Comparison of ENCODE assay signal across 24 cellular contexts in the genomic region with DNA sequence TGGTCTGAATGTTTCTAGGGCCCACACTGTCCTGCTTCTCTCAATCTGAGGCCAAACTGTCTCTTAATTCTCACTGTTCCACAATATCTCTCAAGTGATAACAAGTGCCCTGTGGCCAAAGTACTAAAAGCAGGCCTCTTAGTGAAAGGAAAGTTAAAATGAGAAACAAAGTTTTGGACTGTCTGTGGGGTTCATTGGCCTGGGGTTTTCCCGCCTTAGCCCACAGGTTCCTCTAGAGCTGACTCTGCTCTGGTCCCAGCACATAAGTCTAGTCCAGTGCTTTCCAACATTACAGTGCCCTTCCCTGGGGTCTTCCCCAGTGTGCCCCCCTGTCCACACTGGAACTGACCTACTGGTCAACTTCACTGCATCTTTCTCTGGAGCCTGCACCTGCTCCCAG. TPM values are rescaled to one million over a fixed set of nuclear protein-coding genes. Genes with fewer than 3 reads are reported as not detected.
DNase-seq lines count a peak whose midpoint lies in the region; ATAC-seq and TF ChIP-seq lines count a peak whose summit lies in the region.
"Had no signal": no experiment of that assay in that cellular context is flagged by ENCODE, and none has a peak within 500 bp of the region (broad histone marks: within the 10 kb centered on the region; RNA-seq: fewer than 3 reads in every experiment).

No MANE protein-coding gene starts in this region.

- H3K9me3 Mint-ChIP-seq in CD4-positive, alpha-beta T cell = no peaks in the 10 kb centered on the region

- no peak for DNase-seq in CD4-positive, alpha-beta T cell
- no peak for DNase-seq in OCI-LY7 (ENCODE audit: low spot score)
- DNase-seq in stomach = no peak
- DNase-seq in DMS53 treated with DMSO at 0.1 percent for 48 hours (lab: John Stamatoyannopoulos, UW; ENCODE audit: unreplicated experiment) = no peak
- DNase-seq: activated CD4-positive, CD25-positive, alpha-beta regulatory T cell treated with anti-CD3 and anti-CD28 coated beads, Interleukin-2, amount 50 U/mL, for 72 hours; CD8-positive, alpha-beta memory T cell; heart left ventricle; immature natural killer cell; lower lobe of right lung; NCI-H1105; NCI-H2107; NCI-H774; PC-9; stimulated activated CD4-positive, alpha-beta T cell treated with anti-CD3 and anti-CD28 coated beads, Interleukin-1b, Interleukin-23, amount 100 ng/mL, for 48 hours had no signal

- no peak overlapping the region for H3K4me3 Mint-ChIP-seq in CD4-positive, alpha-beta T cell
- H3K4me3 Mint-ChIP-seq: CD8-positive, alpha-beta memory T cell; immature natural killer cell had no signal

- H3K79me2 ChIP-seq in OCI-LY7 (ENCODE audit: insufficient read depth, low read depth, low read length) = no peaks in the 10 kb centered on the region

- CTCF ChIA-PET in CD4-positive, alpha-beta T cell (lab: Charles Lee) = no interaction called here
- CTCF ChIA-PET in OCI-LY7 (lab: Charles Lee; ENCODE audit: unreplicated experiment) = no interaction called here

- no peak for TF ChIP-seq CTCF in CD4-positive, alpha-beta T cell (IDR thresholded peaks at IDR 0.05)
- TF ChIP-seq CTCF in OCI-LY7 (conservative IDR thresholded peaks at IDR 0.05; ENCODE audit: low read length) (no peak), stomach (IDR thresholded peaks at IDR 0.05) (no peak)

- H3K27ac Mint-ChIP-seq in CD4-positive, alpha-beta T cell = no peak overlapping the region
- H3K27ac Mint-ChIP-seq: CD8-positive, alpha-beta memory T cell; immature natural killer cell had no signal

- no peak overlapping the region for H3K4me2 ChIP-seq in OCI-LY7 (ENCODE audit: low read length)
- H3K4me2 ChIP-seq: PC-9 had no signal

- WGBS in stomach, 5 donors = 82 to 100% (median 85%) methylated on average over 1 of the region's 1 CpG

- H3K4me1 Mint-ChIP-seq in CD4-positive, alpha-beta T cell (ENCODE audit: low read depth) = no peaks in the 10 kb centered on the region
- H3K4me1 Mint-ChIP-seq: CD8-positive, alpha-beta memory T cell; immature natural killer cell had no signal

- no peaks in the 10 kb centered on the region for H4K20me1 ChIP-seq in OCI-LY7 (ENCODE audit: insufficient read depth, low read length)

- no peaks in the 10 kb centered on the region for H3K9me2 ChIP-seq in OCI-LY7 (ENCODE audit: insufficient read depth, low read length)

- no peaks in the 10 kb centered on the region for H3K36me3 Mint-ChIP-seq in CD4-positive, alpha-beta T cell (ENCODE audit: low read depth)
- H3K36me3 Mint-ChIP-seq: CD8-positive, alpha-beta memory T cell; immature natural killer cell had no signal

- H3K27me3 Mint-ChIP-seq in CD4-positive, alpha-beta T cell = no peaks in the 10 kb centered on the region
- H3K27me3 Mint-ChIP-seq: CD8-positive, alpha-beta memory T cell had no signal

- H3K27ac ChIP-seq in CD4-positive, alpha-beta T cell (ENCODE audit: low read depth, low read length) = no peak overlapping the region
- H3K27ac ChIP-seq in OCI-LY7 (ENCODE audit: low read depth, low read length, poor library complexity, severe bottlenecking) (no peak overlapping the region), stomach (no peak overlapping the region)
- H3K27ac ChIP-seq: esophagus muscularis mucosa, heart left ventricle, lower lobe of right lung, PC-9, SJSA1, vagina had no signal

- no peak overlapping the region for H2AFZ ChIP-seq in OCI-LY7 (ENCODE audit: low read length)
- H2AFZ ChIP-seq: PC-9 had no signal

- no peak for TF ChIP-seq POLR2A in stomach (IDR thresholded peaks at IDR 0.05)

- H3K4me1 ChIP-seq in OCI-LY7 (ENCODE audit: insufficient read depth, low read length, poor library complexity, severe bottlenecking) (no peaks in the 10 kb centered on the region), stomach (no peaks in the 10 kb centered on the region)
- H3K4me1 ChIP-seq: esophagus muscularis mucosa, heart left ventricle, lower lobe of right lung, SJSA1, vagina had no signal

- TF ChIP-seq EP300 in stomach (IDR thresholded peaks at IDR 0.05) = no peak

- no peaks in the 10 kb centered on the region for H3K9me3 ChIP-seq in CD4-positive, alpha-beta T cell (ENCODE audit: control insufficient read depth, low read length)
- H3K9me3 ChIP-seq in OCI-LY7 (ENCODE audit: low read length) (no peaks in the 10 kb centered on the region), stomach (peaks cover 0 to 5% (median 0%) of the 10 kb centered on the region in 4 donors)
- H3K9me3 ChIP-seq: esophagus muscularis mucosa, heart left ventricle, lower lobe of right lung, SJSA1, vagina had no signal

- no peaks in the 10 kb centered on the region for H3K27me3 ChIP-seq in CD4-positive, alpha-beta T cell (ENCODE audit: control insufficient read depth, insufficient read depth, low read length)
- H3K27me3 ChIP-seq in stomach = no peaks in the 10 kb centered on the region
- H3K27me3 ChIP-seq: esophagus muscularis mucosa, heart left ventricle, SJSA1, vagina had no signal

- intact Hi-C loops in CD4-positive, alpha-beta T cell (cut with DNase I, micrococcal nuclease) = no loop called here
- intact Hi-C loops in OCI-LY7 (cut with micrococcal nuclease; ENCODE audit: unreplicated experiment) (no loop called here), stomach (cut with DNase I; ENCODE audit: low total_unique reads) (no loop called here)

- ATAC-seq in GM18858 (IDR thresholded peaks at IDR 0.05; ENCODE audit: unreplicated experiment) (peak; percentile 49), GM21367 (IDR thresholded peaks at IDR 0.05; ENCODE audit: unreplicated experiment) (peak; percentile 51), HG02852 (IDR thresholded peaks at IDR 0.05; ENCODE audit: unreplicated experiment) (peak; percentile 69), HG03558 (IDR thresholded peaks at IDR 0.05; ENCODE audit: extremely low read depth, unreplicated experiment) (peak; percentile 62)
- no peak for ATAC-seq in CD4-positive, alpha-beta T cell (ENCODE audit: poor library complexity)
- ATAC-seq: heart left ventricle, lower lobe of right lung had no signal

- BruUV-seq in OCI-LY7 (replicated peaks; lab: Mats Ljungman, UMichigan) = no TSS peak

- POLR2A ChIA-PET in CD4-positive, alpha-beta T cell (lab: Charles Lee) = no interaction called here
- POLR2A ChIA-PET in OCI-LY7 (lab: Charles Lee) = no interaction called here

- H3K36me3 ChIP-seq in OCI-LY7 (ENCODE audit: insufficient read depth, low read length) (no peaks in the 10 kb centered on the region), stomach (no peaks in the 10 kb centered on the region)
- H3K36me3 ChIP-seq: esophagus muscularis mucosa, heart left ventricle, lower lobe of right lung, SJSA1, vagina had no signal

- H3K4me3 ChIP-seq in OCI-LY7 (ENCODE audit: low read depth, low read length, poor library complexity, severe bottlenecking) (no peak overlapping the region), stomach (no peak overlapping the region)
- H3K4me3 ChIP-seq: esophagus muscularis mucosa, heart left ventricle, lower lobe of right lung, PC-9, SJSA1, vagina had no signal

RNA-seq across cellular contexts. Expression of a gene that starts 6.3 kb away (rescaled TPM):
- not detected for total RNA-seq in CD4-positive, alpha-beta T cell
- total RNA-seq in OCI-LY7 (2014; rRNA removed; shearing (Covaris generic)) = not detected in 2 replicates
- total RNA-seq in OCI-LY7 (2022) = not detected in 2 replicates
- not detected for total RNA-seq in stomach
- not detected for polyA plus RNA-seq in stomach
- total RNA-seq: cardiac septum; CD8-positive, alpha-beta memory T cell; esophagus muscularis mucosa; H4; heart left ventricle; lower lobe of right lung; osteoblast; PC-9; SJSA1; vagina had no signal
- polyA plus RNA-seq: CD8-positive, alpha-beta memory T cell; heart left ventricle; immature natural killer cell had no signal

RNA-seq across cellular contexts. Expression of a gene that starts 11.5 kb away (rescaled TPM):
- total RNA-seq in CD4-positive, alpha-beta T cell = not detected
- total RNA-seq in OCI-LY7 (2014; rRNA removed; shearing (Covaris generic)) = not detected in 2 replicates
- total RNA-seq in OCI-LY7 (2022) = not detected in 2 replicates
- not detected for total RNA-seq in stomach
- polyA plus RNA-seq in stomach = not detected
- total RNA-seq: cardiac septum; CD8-positive, alpha-beta memory T cell; esophagus muscularis mucosa; H4; heart left ventricle; lower lobe of right lung; osteoblast; PC-9; SJSA1; vagina had no signal
- polyA plus RNA-seq: CD8-positive, alpha-beta memory T cell; heart left ventricle; immature natural killer cell had no signal

RNA-seq across cellular contexts. Expression of a gene that starts 22.8 kb away (rescaled TPM):
- total RNA-seq in CD4-positive, alpha-beta T cell = not detected
- total RNA-seq in OCI-LY7 (2014; rRNA removed; shearing (Covaris generic)) = not detected in 2 replicates
- not detected in 2 replicates for total RNA-seq in OCI-LY7 (2022)
- not detected for total RNA-seq in stomach
- not detected for polyA plus RNA-seq in stomach
- total RNA-seq: cardiac septum; CD8-positive, alpha-beta memory T cell; esophagus muscularis mucosa; H4; heart left ventricle; lower lobe of right lung; osteoblast; PC-9; SJSA1; vagina had no signal
- polyA plus RNA-seq: CD8-positive, alpha-beta memory T cell; heart left ventricle; immature natural killer cell had no signal

RNA-seq across cellular contexts. Expression of a gene that starts 37.9 kb away (rescaled TPM):
- total RNA-seq in CD4-positive, alpha-beta T cell = not detected
- not detected in 2 replicates for total RNA-seq in OCI-LY7 (2014; rRNA removed; shearing (Covaris generic))
- not detected in 2 replicates for total RNA-seq in OCI-LY7 (2022)
- total RNA-seq in stomach = not detected
- not detected for polyA plus RNA-seq in stomach
- total RNA-seq: cardiac septum; CD8-positive, alpha-beta memory T cell; esophagus muscularis mucosa; heart left ventricle; lower lobe of right lung; osteoblast; PC-9; SJSA1; vagina had no signal
- polyA plus RNA-seq: CD8-positive, alpha-beta memory T cell; heart left ventricle; immature natural killer cell had no signal

RNA-seq across cellular contexts. Expression of a gene that starts 55.9 kb away (rescaled TPM):
- not detected for total RNA-seq in CD4-positive, alpha-beta T cell
- total RNA-seq in OCI-LY7 (2014; rRNA removed; shearing (Covaris generic)) = not detected in 2 replicates
- total RNA-seq in OCI-LY7 (2022) = not detected in 2 replicates
- under 1 TPM in 1 of 5 donors, not detected in 4; 0.37 TPM for total RNA-seq in stomach
- under 1 TPM in 1 of 3 donors, not detected in 2; 0.25 TPM for polyA plus RNA-seq in stomach
- total RNA-seq: cardiac septum; CD8-positive, alpha-beta memory T cell; esophagus muscularis mucosa; H4; heart left ventricle; lower lobe of right lung; osteoblast had no signal
- polyA plus RNA-seq: CD8-positive, alpha-beta memory T cell; immature natural killer cell had no signal
